Comparison of ENCODE assay signal across 10 cellular contexts in the genomic region with DNA sequence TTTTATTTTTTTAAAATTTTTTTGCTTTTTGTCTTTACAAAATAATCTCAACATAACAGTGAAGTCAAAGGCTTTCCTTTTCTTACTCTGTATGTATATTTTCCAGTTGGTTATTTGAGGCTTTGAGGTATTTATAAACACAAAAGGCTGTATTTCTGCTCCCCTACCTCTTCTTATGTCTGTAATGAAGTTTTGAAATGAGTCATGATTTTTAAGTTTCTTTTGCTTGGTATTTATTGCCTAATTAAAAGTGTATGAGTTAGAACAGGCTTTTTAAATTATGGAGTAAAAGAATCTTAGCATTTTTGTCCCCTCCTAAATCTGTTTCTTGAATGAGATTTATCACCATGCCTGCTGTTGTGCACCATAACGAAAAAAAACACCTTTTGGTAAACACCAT.
A peak's percentile ranks its signal among the peaks of the same experiment; 100 is the strongest.
DNase-seq lines count a peak whose midpoint lies in the region; ATAC-seq and TF ChIP-seq lines count a peak whose summit lies in the region.
"Had no signal": no experiment of that assay in that cellular context is flagged by ENCODE, and none has a peak within 500 bp of the region (broad histone marks: within the 10 kb centered on the region; RNA-seq: fewer than 3 reads in every experiment).

No MANE protein-coding gene starts in this region.

- intact Hi-C loops in naive thymus-derived CD4-positive, alpha-beta T cell (cut with micrococcal nuclease) = loop anchor here (1.0 to 10.0 kb wide), 2 partner anchors 65 to 100 kb away; no protein-coding TSS in a partner anchor

- H3K27me3 Mint-ChIP-seq in activated CD4-positive, alpha-beta T cell treated with anti-CD3 and anti-CD28 coated beads, Interleukin-2, amount 10 ng/mL, durations not matched to agents 7 days and 5 days = no peaks in the 10 kb centered on the region
- H3K27me3 Mint-ChIP-seq in naive thymus-derived CD4-positive, alpha-beta T cell = no peaks in the 10 kb centered on the region

- CTCF ChIA-PET in activated CD4-positive, alpha-beta T cell treated with anti-CD3 and anti-CD28 coated beads, Interleukin-2, amount 10 ng/mL, durations not matched to agents 7 days and 5 days (lab: Charles Lee) = interaction anchor here (0.6 kb wide), 1 partner anchor 168 kb away, joined by 3 read pairs; no protein-coding TSS in a partner anchor
- CTCF ChIA-PET in naive thymus-derived CD4-positive, alpha-beta T cell (lab: Charles Lee) = no interaction called here

- no peak for DNase-seq in activated CD4-positive, alpha-beta T cell treated with anti-CD3 and anti-CD28 coated beads, Interleukin-2, amount 10 ng/mL, durations not matched to agents 7 days and 5 days
- no peak for DNase-seq in activated CD4-positive, alpha-beta T cell treated with anti-CD3 and anti-CD28 coated beads for 4 hours
- DNase-seq in naive thymus-derived CD4-positive, alpha-beta T cell = no peak
- DNase-seq in activated gamma-delta T cell (lab: John Stamatoyannopoulos, UW) (no peak), GM20000 (ENCODE audit: low spot score) (no peak), NK-92 (lab: John Stamatoyannopoulos, UW; ENCODE audit: unreplicated experiment) (no peak)
- DNase-seq: amygdala, NCI-H446 had no signal

- H3K4me1 Mint-ChIP-seq in activated CD4-positive, alpha-beta T cell treated with anti-CD3 and anti-CD28 coated beads, Interleukin-2, amount 10 ng/mL, durations not matched to agents 7 days and 5 days = peaks cover 51% of the 10 kb centered on the region
- H3K4me1 Mint-ChIP-seq in naive thymus-derived CD4-positive, alpha-beta T cell = peaks cover 29 to 67% (median 61%) of the 10 kb centered on the region in 7 donors

- no peaks in the 10 kb centered on the region for H3K9me3 Mint-ChIP-seq in activated CD4-positive, alpha-beta T cell treated with anti-CD3 and anti-CD28 coated beads, Interleukin-2, amount 10 ng/mL, durations not matched to agents 7 days and 5 days
- no peaks in the 10 kb centered on the region for H3K9me3 Mint-ChIP-seq in naive thymus-derived CD4-positive, alpha-beta T cell

- POLR2A ChIA-PET in activated CD4-positive, alpha-beta T cell treated with anti-CD3 and anti-CD28 coated beads, Interleukin-2, amount 10 ng/mL, durations not matched to agents 7 days and 5 days (lab: Charles Lee) = no interaction called here
- POLR2A ChIA-PET in naive thymus-derived CD4-positive, alpha-beta T cell (lab: Charles Lee) = interaction anchor here (1.5 kb wide), 1 partner anchor 16 kb away, joined by 5 read pairs; no protein-coding TSS in a partner anchor

- no peak for TF ChIP-seq CTCF in GM20000 (IDR thresholded peaks at IDR 0.05; ENCODE audit: extremely low read depth, missing control alignments)

- H3K4me1 ChIP-seq in naive thymus-derived CD4-positive, alpha-beta T cell (ENCODE audit: control insufficient read depth in 2 of 2, insufficient read depth in 2 of 2, low read length in 2 of 2) = peaks cover 27 to 29% of the 10 kb centered on the region in 2 donors

- H3K27me3 ChIP-seq in naive thymus-derived CD4-positive, alpha-beta T cell (ENCODE audit: control insufficient read depth in 2 of 2, insufficient read depth in 2 of 2, low read length in 2 of 2) = no peaks in the 10 kb centered on the region

- H3K4me3 Mint-ChIP-seq in activated CD4-positive, alpha-beta T cell treated with anti-CD3 and anti-CD28 coated beads, Interleukin-2, amount 10 ng/mL, durations not matched to agents 7 days and 5 days = peak overlapping the region; percentile 9
- peak overlapping the region; percentile 30 to 72 (median 52) for H3K4me3 Mint-ChIP-seq in naive thymus-derived CD4-positive, alpha-beta T cell

- no peaks in the 10 kb centered on the region for H3K9me3 ChIP-seq in naive thymus-derived CD4-positive, alpha-beta T cell (ENCODE audit: control insufficient read depth in 2 of 3, low read length in 3 of 3)

- H3K27ac Mint-ChIP-seq in activated CD4-positive, alpha-beta T cell treated with anti-CD3 and anti-CD28 coated beads, Interleukin-2, amount 10 ng/mL, durations not matched to agents 7 days and 5 days = peak overlapping the region; percentile 74
- peak overlapping the region; percentile 51 to 88 (median 82) for H3K27ac Mint-ChIP-seq in naive thymus-derived CD4-positive, alpha-beta T cell

- H3K27ac ChIP-seq in naive thymus-derived CD4-positive, alpha-beta T cell (ENCODE audit: low read depth, low read length) = peak overlapping the region; percentile 54

- H3K36me3 Mint-ChIP-seq in activated CD4-positive, alpha-beta T cell treated with anti-CD3 and anti-CD28 coated beads, Interleukin-2, amount 10 ng/mL, durations not matched to agents 7 days and 5 days (ENCODE audit: low read depth) = peaks cover 46% of the 10 kb centered on the region
- peaks cover 0 to 25% (median 6%) of the 10 kb centered on the region in 5 donors for H3K36me3 Mint-ChIP-seq in naive thymus-derived CD4-positive, alpha-beta T cell

- peak; percentile 33 for ATAC-seq in GM21737 (IDR thresholded peaks at IDR 0.05; ENCODE audit: unreplicated experiment)
- ATAC-seq in HG03520 (IDR thresholded peaks at IDR 0.05; ENCODE audit: unreplicated experiment) = peak; percentile 49
- ATAC-seq in naive thymus-derived CD4-positive, alpha-beta T cell = no peak

- no peak overlapping the region for H3K4me3 ChIP-seq in naive thymus-derived CD4-positive, alpha-beta T cell (ENCODE audit: low read length)

- H3K36me3 ChIP-seq in naive thymus-derived CD4-positive, alpha-beta T cell (ENCODE audit: control insufficient read depth in 2 of 3, insufficient read depth in 3 of 3, low read length in 3 of 3) = peaks cover 0 to 4% (median 3%) of the 10 kb centered on the region in 3 experiments
